1 cellular context compared by ENCODE assay signal in the genomic region with DNA sequence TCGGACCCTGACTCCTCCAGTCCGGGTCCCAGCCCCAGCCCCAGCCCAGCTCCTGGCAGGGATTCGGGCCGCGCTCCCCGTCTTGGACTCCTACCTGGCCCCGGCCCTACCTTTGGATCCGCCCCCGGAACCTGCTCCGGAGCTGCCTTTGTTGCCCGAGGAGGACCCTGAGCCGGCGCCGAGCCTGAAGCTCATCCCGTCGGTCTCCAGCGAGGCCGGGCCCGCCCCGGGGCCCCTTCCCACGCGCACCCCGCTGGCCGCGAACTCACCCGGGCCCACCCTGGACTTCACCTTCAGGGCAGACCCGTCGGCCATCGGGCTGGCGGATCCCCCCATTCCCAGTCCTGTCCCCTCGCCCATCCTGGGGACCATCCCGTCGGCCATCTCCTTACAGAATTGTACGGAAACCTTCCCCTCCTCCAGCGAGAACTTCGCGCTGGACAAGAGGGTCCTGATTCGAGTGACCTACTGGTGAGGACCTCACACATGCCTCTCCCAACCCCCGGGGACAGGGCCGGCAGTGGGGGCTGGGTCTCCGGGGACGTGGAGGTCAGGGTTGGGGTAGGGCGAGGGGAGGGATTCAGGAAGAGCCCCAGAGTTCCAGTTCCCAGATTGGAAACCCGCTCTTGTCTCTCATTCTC.
TF ChIP-seq lines count a peak whose summit lies in the region.

No MANE protein-coding gene starts in this region.

TF ChIP-seq in HEK293T, 16 proteins besides CTCF, POLR2A, EP300 and RAD21:
- TF ChIP-seq ELF4 (IDR thresholded peaks at IDR 0.05) (no peak), FOXM1 (IDR thresholded peaks at IDR 0.05; ENCODE audit: borderline replicate concordance) (no peak), LEF1 (IDR thresholded peaks at IDR 0.05; ENCODE audit: borderline replicate concordance) (no peak), SP1 (IDR thresholded peaks at IDR 0.05) (no peak), L3MBTL2 (conservative IDR thresholded peaks at IDR 0.05) (no peak), CTBP1 (IDR thresholded peaks at IDR 0.05; ENCODE audit: borderline replicate concordance) (no peak), NFRKB (IDR thresholded peaks at IDR 0.05) (no peak), SUZ12 (IDR thresholded peaks at IDR 0.05) (no peak), TARDBP (IDR thresholded peaks at IDR 0.05) (no peak), ARNT (IDR thresholded peaks at IDR 0.05) (no peak), HDGF (IDR thresholded peaks at IDR 0.05; ENCODE audit: borderline replicate concordance) (no peak), FOXK2 (IDR thresholded peaks at IDR 0.05) (no peak), ZNF384 (IDR thresholded peaks at IDR 0.05) (no peak), BHLHE40 (IDR thresholded peaks at IDR 0.05; ENCODE audit: borderline replicate concordance) (no peak), FOXA1 (IDR thresholded peaks at IDR 0.05) (no peak)
- TF ChIP-seq, protein P1, sequence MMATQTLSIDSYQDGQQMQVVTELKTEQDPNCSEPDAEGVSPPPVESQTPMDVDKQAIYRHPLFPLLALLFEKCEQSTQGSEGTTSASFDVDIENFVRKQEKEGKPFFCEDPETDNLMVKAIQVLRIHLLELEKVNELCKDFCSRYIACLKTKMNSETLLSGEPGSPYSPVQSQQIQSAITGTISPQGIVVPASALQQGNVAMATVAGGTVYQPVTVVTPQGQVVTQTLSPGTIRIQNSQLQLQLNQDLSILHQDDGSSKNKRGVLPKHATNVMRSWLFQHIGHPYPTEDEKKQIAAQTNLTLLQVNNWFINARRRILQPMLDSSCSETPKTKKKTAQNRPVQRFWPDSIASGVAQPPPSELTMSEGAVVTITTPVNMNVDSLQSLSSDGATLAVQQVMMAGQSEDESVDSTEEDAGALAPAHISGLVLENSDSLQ (IDR thresholded peaks at IDR 0.05), result no peak
